1 cellular context compared by ENCODE assay signal in genomic region chr4:145132521-145133098, GRCh38.
TF ChIP-seq lines count a peak whose summit lies in the region.

No MANE protein-coding gene starts in this region.

TF ChIP-seq in WTC11, 78 proteins besides CTCF, POLR2A, EP300 and RAD21 (continued from another document):
- TF ChIP-seq ZNF425 (CRISPR knock-in tag; conservative IDR thresholded peaks at IDR 0.05), result no peak
- TF ChIP-seq ZNF423 (CRISPR knock-in tag; IDR thresholded peaks at IDR 0.05), result no peak
- no peak for TF ChIP-seq E2F5 (CRISPR knock-in tag; IDR thresholded peaks at IDR 0.05)
- TF ChIP-seq RORB (CRISPR knock-in tag; IDR thresholded peaks at IDR 0.05), result no peak
